Comparison of ENCODE assay signal across 8 cellular contexts in the genomic region with DNA sequence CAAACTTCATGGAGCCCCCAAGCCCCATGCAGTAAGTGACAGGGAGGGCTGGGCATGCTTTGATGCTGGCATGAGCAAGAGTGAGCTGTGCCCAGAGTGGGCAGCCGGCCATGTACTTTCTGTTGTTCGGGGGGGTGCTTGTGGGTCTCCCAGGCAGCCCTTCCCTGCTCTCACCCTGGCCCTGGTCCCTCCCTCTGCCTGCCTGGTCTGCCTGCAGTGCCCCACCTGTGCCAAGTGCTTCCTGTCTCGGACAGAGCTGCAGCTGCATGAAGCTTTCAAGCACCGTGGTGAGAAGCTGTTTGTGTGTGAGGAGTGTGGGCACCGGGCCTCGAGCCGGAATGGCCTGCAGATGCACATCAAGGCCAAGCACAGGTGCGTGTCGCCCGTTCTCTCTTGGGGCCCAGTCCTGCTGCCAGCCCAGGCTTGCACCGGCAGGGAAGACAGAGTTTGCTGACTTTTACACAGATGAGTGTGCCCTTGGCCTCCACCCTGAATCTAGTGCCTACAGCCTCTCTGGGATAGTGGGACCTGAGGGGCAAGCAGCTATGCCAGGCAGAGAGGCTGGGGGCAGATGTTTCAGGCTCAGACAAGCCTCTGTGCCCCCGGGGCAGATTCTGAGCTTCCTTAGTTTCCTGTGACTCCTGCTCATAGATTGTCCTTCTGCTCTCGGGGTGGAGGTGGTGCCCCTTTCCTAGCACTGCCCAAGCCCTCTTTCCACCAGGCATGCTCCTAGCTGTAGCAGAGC. TPM values are rescaled to one million over a fixed set of nuclear protein-coding genes. Genes with fewer than 3 reads are reported as not detected.
DNase-seq lines count a peak whose midpoint lies in the region; ATAC-seq and TF ChIP-seq lines count a peak whose summit lies in the region.
"Had no signal": no experiment of that assay in that cellular context is flagged by ENCODE, and none has a peak within 500 bp of the region (broad histone marks: within the 10 kb centered on the region; RNA-seq: fewer than 3 reads in every experiment).

No MANE protein-coding gene starts in this region.

- H3K9me3 ChIP-seq in left lung = no peaks in the 10 kb centered on the region

- peaks cover 0 to 66% of the 10 kb centered on the region in 2 donors for H3K4me1 ChIP-seq in left lung

- peak overlapping the region in 1 of 2 donors; percentile 35 for H3K27ac ChIP-seq in left lung

- ATAC-seq in left lung (peak; percentile 75), HG03354 (IDR thresholded peaks at IDR 0.05; ENCODE audit: poor library complexity, severe bottlenecking, unreplicated experiment) (no peak), GM18519 (IDR thresholded peaks at IDR 0.05; ENCODE audit: low FRiP score, unreplicated experiment) (no peak)

- H3K36me3 ChIP-seq in left lung = peaks cover 0 to 69% of the 10 kb centered on the region in 2 donors

- DNase-seq in DMS53 (lab: John Stamatoyannopoulos, UW) (peak; percentile 81), T1000 (lab: John Stamatoyannopoulos, UW) (peak; percentile 24), left lung (peak in 1 of 2 donors; percentile 66), AG20443 (ENCODE audit: low spot score) (no peak)
- DNase-seq: NCI-H146; stimulated activated CD4-positive, alpha-beta T cell treated with anti-CD3 and anti-CD28 coated beads, Interleukin-12 subunit alpha, Interleukin-12 subunit beta, amount 100 ng/mL, for 4 hours had no signal

- intact Hi-C loops in left lung (cut with DNase I) = no loop called here

- H3K4me3 ChIP-seq in left lung = no peak overlapping the region

- no peaks in the 10 kb centered on the region for H3K27me3 ChIP-seq in left lung

- no peak for TF ChIP-seq CTCF in left lung (IDR thresholded peaks at IDR 0.05)

RNA-seq across cellular contexts. Expression of gene ZBTB48, which starts 7.6 kb away (rescaled TPM):
- total RNA-seq in left lung = 10 to 100 TPM; 24.7 to 34.5 TPM

RNA-seq across cellular contexts. Expression of gene KLHL21, which starts 15.2 kb away (rescaled TPM):
- total RNA-seq in left lung = 10 to 100 TPM; 20.6 to 29.2 TPM

RNA-seq across cellular contexts. Expression of gene PHF13, which starts 26.1 kb away (rescaled TPM):
- 10 to 100 TPM; 11.1 to 12.2 TPM for total RNA-seq in left lung

RNA-seq across cellular contexts. Expression of gene TAS1R1, which starts 32.3 kb away (rescaled TPM):
- not detected for total RNA-seq in left lung

RNA-seq across cellular contexts. Expression of gene NOL9, which starts 33.1 kb away (rescaled TPM):
- 10 to 100 TPM; 24.4 to 30.8 TPM for total RNA-seq in left lung
